Comparison of ENCODE assay signal across 9 cellular contexts in genomic region chr5:177591690-177592009, GRCh38. TPM values are rescaled to one million over a fixed set of nuclear protein-coding genes. Genes with fewer than 3 reads are reported as not detected.
DNase-seq lines count a peak whose midpoint lies in the region; ATAC-seq, FAIRE-seq and TF ChIP-seq lines count a peak whose summit lies in the region.
"Had no signal": no experiment of that assay in that cellular context is flagged by ENCODE, and none has a peak within 500 bp of the region (broad histone marks: within the 10 kb centered on the region; RNA-seq: fewer than 3 reads in every experiment).

No MANE protein-coding gene starts in this region.

- H3K23ac ChIP-seq in mesendoderm (ENCODE audit: low read length): no peak overlapping the region

- no peak for DNase-seq in stimulated activated naive CD8-positive, alpha-beta T cell treated with anti-CD3 and anti-CD28 coated beads, Interleukin-15, Interleukin-2, amounts not matched to agents 100 U/mL and 50 U/mL, for 24 hours
- no peak for DNase-seq in GM12878 (ENCODE audit: low read depth, low spot score)
- DNase-seq in mesendoderm: no peak
- no peak for DNase-seq in vagina (ENCODE audit: extremely low spot score in 2 of 2)
- DNase-seq in head of caudate nucleus: no peak
- no peak for DNase-seq in NCI-H510A (lab: John Stamatoyannopoulos, UW)

- peak overlapping the region; percentile 53 for H3K4me2 ChIP-seq in GM12878 (ENCODE audit: control insufficient read depth, insufficient read depth)
- peak overlapping the region; percentile 73 for H3K4me2 ChIP-seq in mesendoderm (ENCODE audit: low read length)

- H3K9ac ChIP-seq in GM12878 (ENCODE audit: control insufficient read depth, insufficient read depth, low read length): no peak overlapping the region
- peak overlapping the region; percentile 52 for H3K9ac ChIP-seq in mesendoderm (ENCODE audit: low read length)

- TF ChIP-seq CTCF in GM12878 (IDR thresholded peaks at IDR 0.05 in 2 of 3, conservative IDR thresholded peaks at IDR 0.05 in 1 of 3; ENCODE audit: control insufficient read depth in 2 of 3, extremely low read depth in 1 of 3, insufficient read depth in 1 of 3, low read depth in 3 of 3, low read length in 3 of 3): no peak
- no peak for TF ChIP-seq CTCF in vagina (IDR thresholded peaks at IDR 0.05)

- H2AK5ac ChIP-seq in mesendoderm (ENCODE audit: low read length): no peak overlapping the region

- H3K36me3 ChIP-seq in GM12878 (ENCODE audit: control insufficient read depth in 2 of 2, insufficient read depth in 2 of 2, low read length in 1 of 2) (peaks cover 14 to 30% of the 10 kb centered on the region in 2 experiments; a peak in 3 of 4 replicates), mesendoderm (ENCODE audit: control insufficient read depth, insufficient read depth, low read length) (peaks cover 13% of the 10 kb centered on the region), vagina (peaks cover 3 to 37% of the 10 kb centered on the region in 2 donors)

- no peak for TF ChIP-seq RAD21 in GM12878 (IDR thresholded peaks at IDR 0.05; ENCODE audit: insufficient read depth, low read depth, low read length)

- TF ChIP-seq EP300 in GM12878 (IDR thresholded peaks at IDR 0.05; ENCODE audit: borderline replicate concordance in 1 of 2, control insufficient read depth in 1 of 2, low read depth in 2 of 2, low read length in 2 of 2): no peak

- RAD21 ChIA-PET in GM12878 (lab: Charles Lee; ENCODE audit: unreplicated experiment): interaction anchor here (1.4 kb wide), 2 partner anchors 43 to 83 kb away, joined by 3 to 4 read pairs; no protein-coding TSS in a partner anchor

- no peak overlapping the region for H4K5ac ChIP-seq in mesendoderm (ENCODE audit: low read length)

- in situ Hi-C loops in GM12878 (cut with MboI): no loop called here

- no peak overlapping the region for H3K4ac ChIP-seq in mesendoderm (ENCODE audit: low read depth, low read length)

- POLR2A ChIA-PET in GM12878 (lab: Charles Lee): interaction anchor here (0.8 to 1.4 kb wide), 4 partner anchors 9 to 1143 kb away, joined by 3 to 10 read pairs (median 3); partner anchors contain the start of genes DOK3 and FAF2

- no peak overlapping the region for H2BK5ac ChIP-seq in mesendoderm (ENCODE audit: low read length)

- peaks cover 39% of the 10 kb centered on the region for H3K4me1 Mint-ChIP-seq in stimulated activated naive CD8-positive, alpha-beta T cell treated with anti-CD3 and anti-CD28 coated beads, Interleukin-15, Interleukin-2, amounts not matched to agents 100 ng/mL and 50 ng/mL, for 24 hours (ENCODE audit: low read depth)

- peaks cover 20% of the 10 kb centered on the region for H3K27me3 Mint-ChIP-seq in stimulated activated naive CD8-positive, alpha-beta T cell treated with anti-CD3 and anti-CD28 coated beads, Interleukin-15, Interleukin-2, amounts not matched to agents 100 ng/mL and 50 ng/mL, for 24 hours

- peaks cover 11% of the 10 kb centered on the region for H3K79me1 ChIP-seq in mesendoderm (ENCODE audit: low read length)

- H3K4me3 ChIP-seq in GM12878 (peak overlapping the region; percentile 60), mesendoderm (ENCODE audit: low read length) (no peak overlapping the region), vagina (peak overlapping the region; percentile 81 to 97)

- H3K27me3 ChIP-seq in GM12878 (replicated peaks in 1 of 2; ENCODE audit: control insufficient read depth in 2 of 2, insufficient read depth in 2 of 2, low read length in 1 of 2) (no peaks in the 10 kb centered on the region), mesendoderm (ENCODE audit: insufficient read depth, low read length, poor library complexity) (no peaks in the 10 kb centered on the region), vagina (no peaks in the 10 kb centered on the region)

- H3K9me3 ChIP-seq in GM12878 (replicated peaks; ENCODE audit: control insufficient read depth, insufficient read depth, low read length): no peaks in the 10 kb centered on the region
- no peaks in the 10 kb centered on the region for H3K9me3 ChIP-seq in vagina

- WGBS in GM12878 (ENCODE audit: insufficient coverage, insufficient replicate concordance, low lambda C conversion rate, missing lambda C conversion rate): 2% methylated on average over 8 of the region's 8 CpGs
- no CpG with 5 or more reads among the region's 8 CpGs for WGBS in mesendoderm (ENCODE audit: extremely low coverage, insufficient coverage, low lambda C conversion rate)

- peaks cover 43% of the 10 kb centered on the region for H3K36me3 Mint-ChIP-seq in stimulated activated naive CD8-positive, alpha-beta T cell treated with anti-CD3 and anti-CD28 coated beads, Interleukin-15, Interleukin-2, amounts not matched to agents 100 ng/mL and 50 ng/mL, for 24 hours (ENCODE audit: low read depth)

- no peak for ATAC-seq in stimulated activated naive CD8-positive, alpha-beta T cell treated with anti-CD3 and anti-CD28 coated beads, Interleukin-15, Interleukin-2, amounts not matched to agents 100 U/mL and 50 U/mL, for 24 hours
- ATAC-seq in GM12878 (no peak), GM18868 (IDR thresholded peaks at IDR 0.05; ENCODE audit: unreplicated experiment) (no peak)

- H3K27ac ChIP-seq in GM12878 (ENCODE audit: control insufficient read depth, insufficient read depth) (no peak overlapping the region), mesendoderm (ENCODE audit: low read depth, low read length) (no peak overlapping the region), vagina (no peak overlapping the region)

- H3K56ac ChIP-seq in mesendoderm (ENCODE audit: low read length): peak overlapping the region; percentile 68

- H3K4me3 Mint-ChIP-seq in stimulated activated naive CD8-positive, alpha-beta T cell treated with anti-CD3 and anti-CD28 coated beads, Interleukin-15, Interleukin-2, amounts not matched to agents 100 ng/mL and 50 ng/mL, for 24 hours: peak overlapping the region; percentile 99

- H3K4me1 ChIP-seq in GM12878 (ENCODE audit: control insufficient read depth, insufficient read depth, low read length) (peaks cover 8% of the 10 kb centered on the region), mesendoderm (ENCODE audit: control insufficient read depth, low read depth, low read length) (no peaks in the 10 kb centered on the region), vagina (peaks cover 30% of the 10 kb centered on the region)

- intact Hi-C loops in GM12878 (cut with micrococcal nuclease; ENCODE audit: unreplicated experiment): loop anchor here (2.0 to 10.0 kb wide), 3 partner anchors 75 to 287 kb away; partner anchors contain the start of genes DDX41, PRELID1 and RAB24
- intact Hi-C loops in vagina (cut with DNase I): no loop called here
- intact Hi-C loops in head of caudate nucleus (cut with DNase I): loop anchor here (5.0 kb wide), 1 partner anchor 39 kb away; the partner anchor contains the start of gene FAM193B

- no peak overlapping the region for H2BK120ac ChIP-seq in mesendoderm (ENCODE audit: low read depth, low read length)

- peaks cover 21% of the 10 kb centered on the region for H3K79me2 ChIP-seq in GM12878 (ENCODE audit: control insufficient read depth, insufficient read depth, low read length)
- peaks cover 5% of the 10 kb centered on the region for H3K79me2 ChIP-seq in mesendoderm (ENCODE audit: control insufficient read depth, insufficient read depth, low read length)

- BruUV-seq in GM12878 (replicated peaks; lab: Mats Ljungman, UMichigan): no TSS peak

- H3K18ac ChIP-seq in mesendoderm (ENCODE audit: low read length): no peak overlapping the region

- no peak overlapping the region for H4K8ac ChIP-seq in mesendoderm (ENCODE audit: low read depth, low read length)

- H3K27ac Mint-ChIP-seq in stimulated activated naive CD8-positive, alpha-beta T cell treated with anti-CD3 and anti-CD28 coated beads, Interleukin-15, Interleukin-2, amounts not matched to agents 100 ng/mL and 50 ng/mL, for 24 hours: peak overlapping the region; percentile 99

- H2BK15ac ChIP-seq in mesendoderm (replicated peaks; ENCODE audit: low read depth): no peak overlapping the region

- no peaks in the 10 kb centered on the region for H4K20me1 ChIP-seq in GM12878 (ENCODE audit: control insufficient read depth, insufficient read depth)

- TF ChIP-seq POLR2A in GM12878 (IDR thresholded peaks at IDR 0.05; ENCODE audit: low read depth, low read length) (no peak), vagina (IDR thresholded peaks at IDR 0.05) (no peak)

- SMC1A ChIA-PET in GM12878 (lab: Charles Lee; ENCODE audit: uncharacterized antibody, unreplicated experiment): no interaction called here

- no peak for FAIRE-seq in GM12878 (lab: Jason Lieb, UNC)
- FAIRE-seq: small intestine had no signal

- peak overlapping the region; percentile 88 for H2AFZ ChIP-seq in GM12878 (ENCODE audit: control insufficient read depth, low read depth, low read length)

- H3K9me3 Mint-ChIP-seq in stimulated activated naive CD8-positive, alpha-beta T cell treated with anti-CD3 and anti-CD28 coated beads, Interleukin-15, Interleukin-2, amounts not matched to agents 100 ng/mL and 50 ng/mL, for 24 hours: no peaks in the 10 kb centered on the region

- CTCF ChIA-PET in GM12878 (lab: Yijun Ruan, JAX): no interaction called here

RNA-seq across cellular contexts. Expression of gene TMED9, which starts 0.4 kb away (rescaled TPM):
- 67.6 and 67.8 TPM in 2 replicates for total RNA-seq in GM12878 (2013; cell fraction: nucleolus; rRNA removed)
- total RNA-seq in GM12878 (2014; rRNA removed) (36.2 and 44.8 TPM in 2 replicates), GM12878 (2014; rRNA removed; fragmentation: Illumina TruSeq; extraction: Trizol) (40.3 and 44.9 TPM in 2 replicates), GM12878 (2021) (121 and 127 TPM in 2 replicates), vagina (83.7 TPM)
- 76.7 TPM for polyA plus RNA-seq in GM12878 (2011; ENCODE audit: low read depth)
- polyA plus RNA-seq in GM12878 (2011; rRNA removed) (96.0 and 138 TPM in 2 replicates), GM12878 (2014; fragmentation: Illumina TruSeq; extraction: Trizol) (41.8 and 89.6 TPM in 2 replicates), GM12878 (2014; fragmentation: Nextera tagmentation; extraction: Ambion mirVana) (10 to 100 TPM; 35.7 to 46.6 TPM), GM12878 (2014; rRNA removed) (144 and 157 TPM in 2 replicates), GM12878 (2016; fragmentation: Nextera tagmentation; extraction: Ambion mirVana) (100 to 1,000 TPM; 125 to 136 TPM)
- polyA plus RNA-seq in GM12878 (2011; cell fraction: cytosol; rRNA removed): 152 and 160 TPM in 2 replicates
- polyA plus RNA-seq in GM12878 (2011; cell fraction: nucleus; rRNA removed): 55.1 and 67.2 TPM in 2 replicates
- polyA plus RNA-seq in GM12878 (2012): 162 and 175 TPM in 2 replicates
- 130 and 153 TPM in 2 replicates for polyA minus RNA-seq in GM12878 (2011; rRNA and poly(A)+ RNA removed)
- 29.7 and 39.8 TPM in 2 replicates for polyA minus RNA-seq in GM12878 (2011; cell fraction: cytosol; rRNA and poly(A)+ RNA removed)
- polyA minus RNA-seq in GM12878 (2011; cell fraction: nucleus; rRNA and poly(A)+ RNA removed): 32.4 and 35.7 TPM in 2 replicates
- 110 TPM for polyA plus RNA-seq in mesendoderm (2013, experiment 1 of 2)
- polyA plus RNA-seq in mesendoderm (2013, experiment 2 of 2): 109 TPM

RNA-seq across cellular contexts. Expression of gene B4GALT7, which starts 8.3 kb away (rescaled TPM):
- 26.8 and 28.4 TPM in 2 replicates for total RNA-seq in GM12878 (2013; cell fraction: nucleolus; rRNA removed)
- 22.9 and 23.2 TPM in 2 replicates for total RNA-seq in GM12878 (2014; rRNA removed)
- total RNA-seq in GM12878 (2014; rRNA removed; fragmentation: Illumina TruSeq; extraction: Trizol): 8.4 and 9.8 TPM in 2 replicates
- 22.5 and 23.6 TPM in 2 replicates for total RNA-seq in GM12878 (2021)
- polyA plus RNA-seq in GM12878 (2011; ENCODE audit: low read depth): 10.5 TPM
- polyA plus RNA-seq in GM12878 (2011; rRNA removed): 3.1 and 7.2 TPM in 2 replicates
- 11.3 and 16.8 TPM in 2 replicates for polyA plus RNA-seq in GM12878 (2011; cell fraction: cytosol; rRNA removed)
- polyA plus RNA-seq in GM12878 (2011; cell fraction: nucleus; rRNA removed): 28.7 and 28.9 TPM in 2 replicates
- polyA plus RNA-seq in GM12878 (2012): 17.3 and 18.5 TPM in 2 replicates
- polyA plus RNA-seq in GM12878 (2014; fragmentation: Illumina TruSeq; extraction: Trizol): 2.4 and 8.3 TPM in 2 replicates
- polyA plus RNA-seq in GM12878 (2014; fragmentation: Nextera tagmentation; extraction: Ambion mirVana): 1 to 10 TPM in 1 of 2 experiments, under 1 TPM in 1; 0.34 to 2.3 TPM
- 23.2 and 24.5 TPM in 2 replicates for polyA plus RNA-seq in GM12878 (2014; rRNA removed)
- polyA plus RNA-seq in GM12878 (2016; fragmentation: Nextera tagmentation; extraction: Ambion mirVana): 10 to 100 TPM; 25.9 to 27.3 TPM
- polyA minus RNA-seq in GM12878 (2011; rRNA and poly(A)+ RNA removed): 6.2 and 11.6 TPM in 2 replicates
- polyA minus RNA-seq in GM12878 (2011; cell fraction: cytosol; rRNA and poly(A)+ RNA removed): 4.4 and 4.5 TPM in 2 replicates
- polyA minus RNA-seq in GM12878 (2011; cell fraction: nucleus; rRNA and poly(A)+ RNA removed): 10.5 and 17.5 TPM in 2 replicates
- polyA plus RNA-seq in mesendoderm (2013, experiment 1 of 2): 15.3 TPM
- polyA plus RNA-seq in mesendoderm (2013, experiment 2 of 2): 15.9 TPM
- total RNA-seq in vagina: 19.4 TPM

RNA-seq across cellular contexts. Expression of gene FAM193B, which starts 37.3 kb away (rescaled TPM):
- 77.1 and 93.7 TPM in 2 replicates for total RNA-seq in GM12878 (2013; cell fraction: nucleolus; rRNA removed)
- 29.3 and 32.4 TPM in 2 replicates for total RNA-seq in GM12878 (2014; rRNA removed)
- total RNA-seq in GM12878 (2014; rRNA removed; fragmentation: Illumina TruSeq; extraction: Trizol): 22.6 and 26.2 TPM in 2 replicates
- total RNA-seq in GM12878 (2021): 34.3 and 47.0 TPM in 2 replicates
- 40.4 TPM for polyA plus RNA-seq in GM12878 (2011; ENCODE audit: low read depth)
- 26.7 and 37.8 TPM in 2 replicates for polyA plus RNA-seq in GM12878 (2011; rRNA removed)
- polyA plus RNA-seq in GM12878 (2011; cell fraction: cytosol; rRNA removed): 33.1 and 39.8 TPM in 2 replicates
- 225 and 240 TPM in 2 replicates for polyA plus RNA-seq in GM12878 (2011; cell fraction: nucleus; rRNA removed)
- polyA plus RNA-seq in GM12878 (2012): 50.5 and 58.2 TPM in 2 replicates
- polyA plus RNA-seq in GM12878 (2014; fragmentation: Illumina TruSeq; extraction: Trizol): 10.7 and 27.6 TPM in 2 replicates
- 10 to 100 TPM in 1 of 2 experiments, 1 to 10 TPM in 1; 3.3 to 11.1 TPM for polyA plus RNA-seq in GM12878 (2014; fragmentation: Nextera tagmentation; extraction: Ambion mirVana)
- 44.1 and 51.8 TPM in 2 replicates for polyA plus RNA-seq in GM12878 (2014; rRNA removed)
- polyA plus RNA-seq in GM12878 (2016; fragmentation: Nextera tagmentation; extraction: Ambion mirVana): 10 to 100 TPM in 1 of 2 experiments, 1 to 10 TPM in 1; 9.0 to 14.5 TPM
- 11.3 and 19.0 TPM in 2 replicates for polyA minus RNA-seq in GM12878 (2011; rRNA and poly(A)+ RNA removed)
- polyA minus RNA-seq in GM12878 (2011; cell fraction: cytosol; rRNA and poly(A)+ RNA removed): 10.3 and 14.2 TPM in 2 replicates
- 25.0 and 38.2 TPM in 2 replicates for polyA minus RNA-seq in GM12878 (2011; cell fraction: nucleus; rRNA and poly(A)+ RNA removed)
- polyA plus RNA-seq in mesendoderm (2013, experiment 1 of 2): 34.2 TPM
- 33.5 TPM for polyA plus RNA-seq in mesendoderm (2013, experiment 2 of 2)
- total RNA-seq in vagina: 72.4 TPM
